In genomic region chr4:71711985-71712348, GRCh38 we compare ENCODE assay signal across 17 cellular contexts.
DNase-seq lines count a peak whose midpoint lies in the region; ATAC-seq and TF ChIP-seq lines count a peak whose summit lies in the region.
"Had no signal": no experiment of that assay in that cellular context is flagged by ENCODE, and none has a peak within 500 bp of the region (broad histone marks: within the 10 kb centered on the region; RNA-seq: fewer than 3 reads in every experiment).

No MANE protein-coding gene starts in this region.

- 88 to 91% methylated on average over 3 of the region's 3 CpGs for WGBS in testis, 2 donors

- CTCF ChIA-PET in PC-3 (lab: Charles Lee) = interaction anchor here (0.8 to 1.7 kb wide), 2 partner anchors 171 to 441 kb away, joined by 3 to 5 read pairs; no protein-coding TSS in a partner anchor

- no peaks in the 10 kb centered on the region for H3F3A ChIP-seq in PC-3 (ENCODE audit: low read length, unreplicated experiment)

- no peak overlapping the region for H3K4me3 Mint-ChIP-seq in effector memory CD8-positive, alpha-beta T cell
- H3K4me3 Mint-ChIP-seq: CD4-positive, CD25-positive, alpha-beta regulatory T cell had no signal

- POLR2A ChIA-PET in PC-3 (lab: Charles Lee; ENCODE audit: unreplicated experiment) = interaction anchor here (0.6 kb wide), 1 partner anchor 872 kb away, joined by 3 read pairs; the partner anchor contains the start of gene GRSF1

- H3K9me2 ChIP-seq in PC-3 (replicated peaks; ENCODE audit: low read length) = no peaks in the 10 kb centered on the region

- peaks cover 6% of the 10 kb centered on the region for H3K36me3 Mint-ChIP-seq in effector memory CD8-positive, alpha-beta T cell (ENCODE audit: insufficient read depth)
- H3K36me3 Mint-ChIP-seq: CD4-positive, CD25-positive, alpha-beta regulatory T cell had no signal

- H3K4me1 Mint-ChIP-seq in effector memory CD8-positive, alpha-beta T cell (ENCODE audit: low read depth in 2 of 2) = no peaks in the 10 kb centered on the region
- H3K4me1 Mint-ChIP-seq: CD4-positive, CD25-positive, alpha-beta regulatory T cell had no signal

- H4K20me1 ChIP-seq in PC-3 (ENCODE audit: low read length) = no peaks in the 10 kb centered on the region

- TF ChIP-seq CTCF in PC-3 (conservative IDR thresholded peaks at IDR 0.05; ENCODE audit: low read depth, low read length) (no peak), parathyroid adenoma (IDR thresholded peaks at IDR 0.05) (no peak), testis (IDR thresholded peaks at IDR 0.05) (no peak), BE2C (IDR thresholded peaks at IDR 0.05; ENCODE audit: low read depth, low read length) (no peak)

- H3K4me2 ChIP-seq in PC-3 (ENCODE audit: low read length) = no peak overlapping the region
- no peak overlapping the region for H3K4me2 ChIP-seq in parathyroid adenoma (ENCODE audit: low read length)

- 0 out of 2 replicates have a peak, but pooled peaks cover 6% of the 10 kb centered on the region for H3K9me3 ChIP-seq in PC-3 (ENCODE audit: low read length)
- no peaks in the 10 kb centered on the region for H3K9me3 ChIP-seq in parathyroid adenoma (ENCODE audit: control insufficient read depth, low read length)
- H3K9me3 ChIP-seq in testis = no peaks in the 10 kb centered on the region
- no peaks in the 10 kb centered on the region for H3K9me3 ChIP-seq in BE2C
- H3K9me3 ChIP-seq: Caco-2 had no signal

- H3K4me1 ChIP-seq in PC-3 (ENCODE audit: insufficient read depth, low read length) (peaks cover 19% of the 10 kb centered on the region; the same call in 1 of the 2 replicates), parathyroid adenoma (no peaks in the 10 kb centered on the region), testis (no peaks in the 10 kb centered on the region), BE2C (no peaks in the 10 kb centered on the region)
- H3K4me1 ChIP-seq: Caco-2 had no signal

- H3K9ac ChIP-seq in PC-3 (ENCODE audit: low read length) (no peak overlapping the region), parathyroid adenoma (no peak overlapping the region)

- no TSS peak for BruUV-seq in PC-3 (replicated peaks; lab: Mats Ljungman, UMichigan)

- H3K27me3 ChIP-seq in PC-3 (ENCODE audit: low read length) = no peaks in the 10 kb centered on the region
- H3K27me3 ChIP-seq in parathyroid adenoma (ENCODE audit: control insufficient read depth, insufficient read depth, low read length) = no peaks in the 10 kb centered on the region
- no peaks in the 10 kb centered on the region for H3K27me3 ChIP-seq in testis
- no peaks in the 10 kb centered on the region for H3K27me3 ChIP-seq in BE2C

- H3K4me3 ChIP-seq in PC-3 (ENCODE audit: low read length) = no peak overlapping the region
- no peak overlapping the region for H3K4me3 ChIP-seq in parathyroid adenoma (ENCODE audit: low read depth, low read length)
- no peak overlapping the region for H3K4me3 ChIP-seq in testis
- H3K4me3 ChIP-seq in BE2C (ENCODE audit: low read depth, low read length) = no peak overlapping the region

- H3K9me3 Mint-ChIP-seq in effector memory CD8-positive, alpha-beta T cell = no peaks in the 10 kb centered on the region

- H2AFZ ChIP-seq in PC-3 (ENCODE audit: low read length) (no peak overlapping the region), parathyroid adenoma (peak overlapping the region; percentile 22)

- peaks cover 0 to 8% of the 10 kb centered on the region in 2 donors for H3K27me3 Mint-ChIP-seq in effector memory CD8-positive, alpha-beta T cell
- H3K27me3 Mint-ChIP-seq: CD4-positive, CD25-positive, alpha-beta regulatory T cell had no signal

- peak; percentile 6 for DNase-seq in ELR (ENCODE audit: low read depth)
- DNase-seq in PC-3 = no peak
- no peak for DNase-seq in effector memory CD8-positive, alpha-beta T cell
- no peak for DNase-seq in testis
- no peak for DNase-seq in DMS53 (lab: John Stamatoyannopoulos, UW)
- DNase-seq in BE2C = no peak
- no peak for DNase-seq in activated CD8-positive, alpha-beta memory T cell treated with anti-CD3 and anti-CD28 coated beads for 24 hours
- DNase-seq: ACHN; Caco-2; CD4-positive, CD25-positive, alpha-beta regulatory T cell; KBM-7; NCI-H1092; NK-92 treated with Interleukin-12 subunit alpha and Interleukin-12 subunit beta, amount 100 ng/mL, for 24 hours; OCI-M1; SIG-M5 had no signal

- H3K79me2 ChIP-seq in PC-3 (ENCODE audit: low read length) (no peaks in the 10 kb centered on the region), parathyroid adenoma (no peaks in the 10 kb centered on the region)

- ATAC-seq in PC-3 = peak; percentile 17; the same call in 1 of the 2 replicates
- ATAC-seq in effector memory CD8-positive, alpha-beta T cell (replicated peaks) = no peak
- ATAC-seq: HCT116 had no signal

- intact Hi-C loops in PC-3 (cut with micrococcal nuclease) = loop anchor here (2.0 to 5.0 kb wide), 4 partner anchors 151 to 1060 kb away; no protein-coding TSS in a partner anchor
- intact Hi-C loops in testis (cut with DNase I; ENCODE audit: low total_unique reads) = no loop called here

- H3K27ac ChIP-seq in PC-3 (ENCODE audit: low read length) (no peak overlapping the region), parathyroid adenoma (no peak overlapping the region), testis (no peak overlapping the region)

- H3K27ac Mint-ChIP-seq in effector memory CD8-positive, alpha-beta T cell = peak overlapping the region; percentile 2 to 46
- H3K27ac Mint-ChIP-seq: CD4-positive, CD25-positive, alpha-beta regulatory T cell had no signal

- no peaks in the 10 kb centered on the region for H3K36me3 ChIP-seq in PC-3 (ENCODE audit: low read depth, low read length)
- H3K36me3 ChIP-seq in parathyroid adenoma (ENCODE audit: control insufficient read depth, insufficient read depth, low read length) = no peaks in the 10 kb centered on the region
- H3K36me3 ChIP-seq in testis (ENCODE audit: low read depth, missing control alignments) = no peaks in the 10 kb centered on the region
- H3K36me3 ChIP-seq in BE2C = no peaks in the 10 kb centered on the region

- no peak for TF ChIP-seq POLR2A in testis (IDR thresholded peaks at IDR 0.05)
